In genomic region chrX:19178402-19178801, GRCh38 we compare ENCODE assay signal across 34 cellular contexts. TPM values are rescaled to one million over a fixed set of nuclear protein-coding genes. Genes with fewer than 3 reads are reported as not detected.
"Had no signal": no experiment of that assay in that cellular context is flagged by ENCODE, and none has a peak within 500 bp of the region (broad histone marks: within the 10 kb centered on the region; RNA-seq: fewer than 3 reads in every experiment).

No MANE protein-coding gene starts in this region.

- H3K27ac ChIP-seq: adrenal gland, body of pancreas, brain microvascular endothelial cell, breast epithelium had no signal

- ATAC-seq: activated CD8-positive, alpha-beta T cell treated with anti-CD3 and anti-CD28 coated beads for 36 hours; activated T-cell treated with anti-CD3 and anti-CD28 coated beads, Interleukin-2, amount 50 U/mL, for 4 hours; activated T-cell treated with anti-CD3 and anti-CD28 coated beads, Interleukin-2, amount 50 U/mL, for 72 hours; activated T-helper 17 cell treated with anti-CD3 and anti-CD28 coated beads, Interleukin-2, amount 50 U/mL, for 72 hours; body of pancreas had no signal

- H3K4me3 ChIP-seq: adrenal gland, body of pancreas, breast epithelium had no signal

- H3K27me3 ChIP-seq: body of pancreas, brain microvascular endothelial cell had no signal

- DNase-seq: activated B cell treated with CpG ODN at 0.5 μM for 24 hours; activated CD4-positive, alpha-beta memory T cell treated with anti-CD3 and anti-CD28 coated beads for 36 hours; activated CD4-positive, alpha-beta T cell treated with anti-CD3 and anti-CD28 coated beads for 4 hours; activated CD4-positive, alpha-beta T cell treated with anti-CD3 and anti-CD28 coated beads, Interleukin-2, amount 10 ng/mL, durations not matched to agents 24 days and 14 days; activated CD4-positive, alpha-beta T cell treated with anti-CD3 and anti-CD28 coated beads, Interleukin-2, amount 50 U/mL, for 1 hour; activated CD4-positive, alpha-beta T cell treated with anti-CD3 and anti-CD28 coated beads, Interleukin-2, amount 50 U/mL, for 4 hours; activated CD4-positive, CD25-positive, alpha-beta regulatory T cell treated with anti-CD3 and anti-CD28 coated beads, Interleukin-2, amount 50 U/mL, for 72 hours; activated CD8-positive, alpha-beta memory T cell treated with anti-CD3 and anti-CD28 coated beads, Interleukin-2, amount 50 U/mL, for 4 hours; activated CD8-positive, alpha-beta T cell treated with anti-CD3 and anti-CD28 coated beads for 36 hours; activated effector memory CD4-positive, alpha-beta T cell treated with anti-CD3 and anti-CD28 coated beads, Interleukin-2, amount 50 U/mL, for 16 hours; activated gamma-delta T cell treated with Interleukin-2 at 50 U/mL for 16 hours; activated naive CD4-positive, alpha-beta T cell; activated naive CD4-positive, alpha-beta T cell treated with anti-CD3 and anti-CD28 coated beads for 36 hours; activated naive CD4-positive, alpha-beta T cell treated with anti-CD3 and anti-CD28 coated beads, Interleukin-2, amount 50 U/mL, for 16 hours; activated naive CD8-positive, alpha-beta T cell treated with anti-CD3 and anti-CD28 coated beads for 36 hours; activated T-cell treated with anti-CD3 and anti-CD28 coated beads for 4 hours; activated T-cell treated with anti-CD3 and anti-CD28 coated beads, Interleukin-2, amount 50 U/mL, for 1 hour; activated T-cell treated with anti-CD3 and anti-CD28 coated beads, Interleukin-2, amount 50 U/mL, for 4 hours; activated T-cell treated with anti-CD3 and anti-CD28 coated beads, Interleukin-2, amount 50 U/mL, for 72 hours; adrenal gland; amniotic stem cell; aorta; body of pancreas; brain microvascular endothelial cell; central memory CD4-positive, alpha-beta T cell; T-helper 1 cell; T-helper 2 cell; T-helper 9 cell had no signal

- H3K9me3 ChIP-seq: adrenal gland, body of pancreas, breast epithelium had no signal

- H3K36me3 ChIP-seq: adrenal gland, brain microvascular endothelial cell, breast epithelium had no signal

- FAIRE-seq: TTC549 had no signal

- H3K4me1 ChIP-seq: adrenal gland, body of pancreas, breast epithelium had no signal

RNA-seq across cellular contexts. Expression of gene ADGRG2, which starts 56.1 kb away (rescaled TPM):
- total RNA-seq: activated B cell treated with CpG ODN at 0.5 μM for 24 hours; activated CD4-positive, alpha-beta memory T cell treated with anti-CD3 and anti-CD28 coated beads for 36 hours; activated CD4-positive, alpha-beta T cell treated with anti-CD3 and anti-CD28 coated beads, Interleukin-2, amount 10 ng/mL, durations not matched to agents 24 days and 14 days; activated CD8-positive, alpha-beta memory T cell treated with anti-CD3 and anti-CD28 coated beads for 36 hours; activated CD8-positive, alpha-beta T cell treated with anti-CD3 and anti-CD28 coated beads for 36 hours; activated naive CD4-positive, alpha-beta T cell treated with anti-CD3 and anti-CD28 coated beads for 36 hours; activated naive CD4-positive, alpha-beta T cell treated with anti-CD3 and anti-CD28 coated beads, Interleukin-2, amount 50 U/mL, for 72 hours; activated naive CD8-positive, alpha-beta T cell treated with anti-CD3 and anti-CD28 coated beads for 36 hours; activated T-cell treated with anti-CD3 and anti-CD28 coated beads, Interleukin-2, amount 50 U/mL, for 4 hours; activated T-helper 1 cell treated with anti-CD3 and anti-CD28 coated beads, Interleukin-12 subunit alpha, Interleukin-12 subunit beta, Interleukin-2, Interleukin-4 antibody, amounts not matched to agents 30 ng/mL and 10 ng/mL and 1 ng/mL, durations not matched to agents 14 hours and 24 hours and 36 hours; activated T-helper 17 cell treated with anti-CD3 and anti-CD28 coated beads, Interleukin-2, amount 50 U/mL, for 72 hours had no signal
